In the genomic region with DNA sequence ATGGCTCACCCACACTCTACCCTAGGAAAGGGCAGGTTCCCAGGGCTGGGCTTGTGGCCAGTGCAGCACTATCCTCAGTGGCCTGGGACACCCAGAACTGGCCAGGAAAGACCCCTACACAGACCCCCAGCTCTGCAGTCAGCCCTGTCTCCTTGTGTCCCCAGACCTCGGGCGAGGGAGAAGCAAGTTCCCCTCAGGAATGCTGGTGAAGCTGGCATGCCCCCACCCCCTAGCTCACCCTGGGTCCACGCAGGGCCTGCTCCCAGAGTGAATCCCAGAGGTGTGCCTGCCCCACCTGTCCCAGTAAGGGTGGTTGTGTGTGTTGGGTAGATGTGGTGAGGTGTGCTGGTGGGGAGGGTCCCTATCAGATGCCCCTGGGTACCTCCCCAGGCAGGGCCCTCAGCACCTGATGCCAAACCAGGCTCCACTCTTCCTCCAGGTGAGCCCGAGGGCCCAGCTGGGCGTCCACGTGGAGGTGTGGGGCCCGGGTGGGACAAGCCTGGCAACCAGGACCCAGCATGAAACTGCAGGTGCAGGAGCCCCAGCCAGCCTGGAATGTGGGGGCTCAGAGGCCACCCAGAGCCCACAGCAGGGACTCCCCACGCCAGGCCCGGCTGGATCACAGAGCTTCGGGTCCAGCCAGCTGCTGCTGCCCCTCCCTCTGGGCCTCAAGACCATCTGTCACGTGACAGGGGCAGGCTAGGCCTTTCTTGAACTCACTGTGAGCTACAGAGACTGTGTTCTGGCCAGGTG, we compare ENCODE assay signal across 14 cellular contexts.
"Had no signal": no experiment of that assay in that cellular context is flagged by ENCODE, and none has a peak within 500 bp of the region (broad histone marks: within the 10 kb centered on the region; RNA-seq: fewer than 3 reads in every experiment).

No MANE protein-coding gene starts in this region.

- H3K27me3 Mint-ChIP-seq: activated naive CD8-positive, alpha-beta T cell; type B pancreatic cell had no signal

- DNase-seq: amygdala; brain microvascular endothelial cell; cerebellar nuclear complex; dermis blood vessel endothelial cell; endodermal cell; erythroblast; hypothalamus; mammary epithelial cell; nephron progenitor cell; stimulated activated CD4-positive, alpha-beta T cell treated with anti-CD3 and anti-CD28 coated beads, Interleukin-2, amount 100 ng/mL, for 24 hours; stimulated activated naive CD4-positive, alpha-beta T cell had no signal

- H3K27ac ChIP-seq: brain microvascular endothelial cell had no signal

- H3K36me3 ChIP-seq: brain microvascular endothelial cell had no signal

- H3K4me3 Mint-ChIP-seq: activated naive CD8-positive, alpha-beta T cell; endodermal cell; type B pancreatic cell had no signal

- H3K27ac Mint-ChIP-seq: activated naive CD8-positive, alpha-beta T cell; activated T-helper 2 cell treated with anti-CD3 and anti-CD28 coated beads, Interferon-gamma antibody, Interleukin-2, Interleukin-4, amounts not matched to agents 10 μg/mL and 5 μg/mL and 100 μg/mL, durations not matched to agents 14 hours and 24 hours and 36 hours had no signal

- H3K27me3 ChIP-seq: brain microvascular endothelial cell had no signal

- H3K9me3 Mint-ChIP-seq: activated T-helper 2 cell treated with anti-CD3 and anti-CD28 coated beads, Interferon-gamma antibody, Interleukin-2, Interleukin-4, amounts not matched to agents 10 μg/mL and 5 μg/mL and 100 μg/mL, durations not matched to agents 14 hours and 24 hours and 36 hours; endodermal cell; nephron progenitor cell; type B pancreatic cell had no signal

- H3K36me3 Mint-ChIP-seq: type B pancreatic cell had no signal
